Comparison of ENCODE assay signal across 24 cellular contexts in the genomic region with DNA sequence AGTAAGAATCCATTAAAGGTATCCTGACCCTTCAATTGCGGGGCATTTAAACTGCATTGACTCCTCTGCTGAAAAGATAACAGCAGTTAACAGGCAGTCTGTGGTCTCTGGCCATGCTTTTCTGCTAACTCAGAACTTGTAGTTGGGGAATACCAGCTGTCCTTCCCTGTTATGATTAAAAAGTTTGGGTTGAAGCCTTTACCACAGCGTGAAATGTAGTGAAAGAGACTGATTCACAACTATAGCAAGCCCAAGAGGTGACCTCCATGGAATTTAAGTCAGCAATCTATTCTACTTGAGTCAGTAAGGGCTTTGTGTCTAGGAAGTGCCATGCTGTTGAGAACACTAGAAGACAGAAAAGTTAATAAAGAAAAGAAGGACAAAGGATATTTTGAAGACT.
"Had no signal": no experiment of that assay in that cellular context is flagged by ENCODE, and none has a peak within 500 bp of the region (broad histone marks: within the 10 kb centered on the region; RNA-seq: fewer than 3 reads in every experiment).

No MANE protein-coding gene starts in this region.

- H3K27ac ChIP-seq: esophagus muscularis mucosa, gastroesophageal sphincter, left ventricle myocardium inferior, sigmoid colon, spleen, testis, uterus had no signal

- H3K36me3 ChIP-seq: esophagus muscularis mucosa, gastroesophageal sphincter, left ventricle myocardium inferior, sigmoid colon, spleen, uterus had no signal

- DNase-seq: activated CD4-positive, alpha-beta T cell treated with anti-CD3 and anti-CD28 coated beads for 1 hour; activated CD4-positive, alpha-beta T cell treated with anti-CD3 and anti-CD28 coated beads, Interleukin-2, amount 50 U/mL, for 1 hour; activated naive CD4-positive, alpha-beta T cell treated with anti-CD3 and anti-CD28 coated beads for 36 hours; activated naive CD8-positive, alpha-beta T cell treated with anti-CD3 and anti-CD28 coated beads, Interleukin-2, amount 10 ng/mL, durations not matched to agents 7 days and 5 days; activated T-cell treated with anti-CD3 and anti-CD28 coated beads, Interleukin-2, amount 50 U/mL, for 24 hours; amygdala; central memory CD4-positive, alpha-beta T cell; effector memory CD8-positive, alpha-beta T cell; head of caudate nucleus; hypothalamus; left ventricle myocardium inferior; mammary epithelial cell; midbrain; nephron progenitor cell; retina; sigmoid colon; spleen; stimulated activated CD4-positive, alpha-beta T cell treated with anti-CD3 and anti-CD28 coated beads, Interleukin-4, amount 100 ng/mL, for 1 hour; stimulated activated naive CD4-positive, alpha-beta T cell; testis; trophoblast cell; uterus had no signal

- H3K4me1 ChIP-seq: esophagus muscularis mucosa, gastroesophageal sphincter, left ventricle myocardium inferior, sigmoid colon, spleen, testis, uterus had no signal

- H3K27me3 ChIP-seq: esophagus muscularis mucosa, gastroesophageal sphincter, sigmoid colon, spleen, testis, uterus had no signal

- H3K9me3 ChIP-seq: esophagus muscularis mucosa, gastroesophageal sphincter, sigmoid colon, spleen, testis, uterus had no signal

- H3K4me3 ChIP-seq: esophagus muscularis mucosa, gastroesophageal sphincter, left ventricle myocardium inferior, sigmoid colon, spleen, testis, uterus had no signal

- ATAC-seq: effector memory CD8-positive, alpha-beta T cell; gastroesophageal sphincter had no signal
